Comparison of ENCODE assay signal across 8 cellular contexts in the genomic region with DNA sequence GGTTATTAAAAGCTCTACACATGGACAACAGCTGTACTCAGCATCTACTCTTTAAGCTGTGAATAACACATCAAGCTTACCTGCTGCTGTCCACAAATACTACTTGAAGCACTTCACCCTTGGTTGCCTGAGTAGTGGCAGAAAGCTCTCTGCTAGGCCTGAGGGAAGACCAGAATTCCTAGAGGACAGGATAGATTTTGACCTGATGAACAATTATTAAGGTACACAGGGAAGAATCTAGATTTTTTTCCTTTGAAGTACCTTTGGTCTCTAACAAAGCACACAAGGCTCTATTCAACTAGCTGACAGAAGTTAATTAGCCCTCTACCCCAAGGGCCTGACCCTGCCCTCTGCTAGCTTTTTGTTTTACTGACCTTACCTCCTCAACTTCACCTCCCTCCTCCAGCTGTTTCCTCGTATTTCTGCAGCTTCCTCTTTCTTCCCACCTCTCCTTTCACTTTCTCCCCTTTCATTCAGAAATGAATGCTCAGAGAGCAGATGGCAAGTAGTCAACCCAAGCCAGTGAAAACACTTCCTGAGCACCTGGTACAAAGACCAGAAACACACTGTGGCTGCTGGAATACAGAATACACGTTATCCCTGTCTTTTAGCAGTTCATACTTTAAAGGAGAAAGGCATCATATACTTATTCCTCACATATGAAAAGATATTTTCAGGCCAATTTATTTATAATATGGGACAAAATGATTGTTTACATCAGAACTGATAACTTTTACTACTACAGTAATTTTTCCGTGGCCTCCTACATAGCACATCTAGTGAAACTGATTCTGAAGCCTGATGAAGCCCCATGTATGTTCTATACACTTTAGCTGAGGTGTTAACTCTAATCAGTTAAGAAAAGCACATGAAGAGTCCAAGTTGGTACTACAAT. TPM values are rescaled to one million over a fixed set of nuclear protein-coding genes. Genes with fewer than 3 reads are reported as not detected.
DNase-seq lines count a peak whose midpoint lies in the region; ATAC-seq, FAIRE-seq and TF ChIP-seq lines count a peak whose summit lies in the region.

No MANE protein-coding gene starts in this region.

- FAIRE-seq in H54 (lab: Jason Lieb, UNC), result no peak

- H2AK9ac ChIP-seq in IMR-90 (replicated peaks; ENCODE audit: low read depth, low read length, poor library complexity), result no peak overlapping the region

- no TSS peak for BruUV-seq in IMR-90 (replicated peaks; lab: Mats Ljungman, UMichigan)

- POLR2A ChIA-PET in CD8-positive, alpha-beta memory T cell (lab: Charles Lee), result no interaction called here
- POLR2A ChIA-PET in IMR-90 (lab: Charles Lee; ENCODE audit: unreplicated experiment), result interaction anchor here (0.8 kb wide), 1 partner anchor 113 kb away, joined by 3 read pairs; no protein-coding TSS in a partner anchor

- no peak for DNase-seq in CD8-positive, alpha-beta memory T cell
- no peak for DNase-seq in IMR-90
- DNase-seq in islet precursor cell, result peak; percentile 69
- DNase-seq in H54 (ENCODE audit: insufficient read length, low spot score), result no peak
- no peak for DNase-seq in testis
- no peak for DNase-seq in COLO668 (lab: John Stamatoyannopoulos, UW; ENCODE audit: unreplicated experiment)

- H2BK5ac ChIP-seq in IMR-90 (ENCODE audit: low read depth, low read length, poor library complexity, severe bottlenecking), result no peak overlapping the region

- H3K27me3 ChIP-seq in CD8-positive, alpha-beta memory T cell (ENCODE audit: insufficient read depth, low read length, poor library complexity, severe bottlenecking), result no peaks in the 10 kb centered on the region
- no peaks in the 10 kb centered on the region for H3K27me3 ChIP-seq in IMR-90 (ENCODE audit: control insufficient read depth, insufficient read depth, low read length)
- H3K27me3 ChIP-seq in testis, result no peaks in the 10 kb centered on the region

- H2AK5ac ChIP-seq in IMR-90 (ENCODE audit: low read depth, low read length), result no peak overlapping the region

- no peak overlapping the region for H3K4me2 ChIP-seq in IMR-90 (ENCODE audit: low read depth, low read length)

- intact Hi-C loops in IMR-90 (cut with micrococcal nuclease), result loop anchor here (2.0 kb wide), 2 partner anchors 101 to 863 kb away; no protein-coding TSS in a partner anchor
- intact Hi-C loops in testis (cut with DNase I; ENCODE audit: low total_unique reads), result no loop called here

- no peak overlapping the region for H3K4me3 ChIP-seq in CD8-positive, alpha-beta memory T cell (ENCODE audit: low read length)
- H3K4me3 ChIP-seq in IMR-90 (ENCODE audit: insufficient read depth, low read depth, low read length) (no peak overlapping the region), testis (no peak overlapping the region)

- ATAC-seq in IMR-90 (ENCODE audit: low read depth) (no peak), HG03175 (IDR thresholded peaks at IDR 0.05; ENCODE audit: unreplicated experiment) (no peak)

- H2BK120ac ChIP-seq in IMR-90 (ENCODE audit: low read depth, low read length), result no peak overlapping the region

- dilution Hi-C loops in IMR-90 (cut with HindIII; ENCODE audit: low sequenced_read_pairs, unreplicated experiment), result loop anchor here (25.0 kb wide), 1 partner anchor 131 kb away; a partner anchor contains a TSS

- WGBS in IMR-90 (ENCODE audit: extremely low coverage in 2 of 2, insufficient read length in 1 of 2), 2 experiments, result no CpG with 5 or more reads among the region's 3 CpGs
- WGBS in testis, 2 donors, result 43 to 46% methylated on average over 3 of the region's 3 CpGs

- no peak for TF ChIP-seq CTCF in IMR-90 (conservative IDR thresholded peaks at IDR 0.05; ENCODE audit: low read depth, low read length)
- TF ChIP-seq CTCF in testis (IDR thresholded peaks at IDR 0.05), result no peak

- no peak overlapping the region for H2BK15ac ChIP-seq in IMR-90 (ENCODE audit: low read depth, low read length)

- no peak overlapping the region; the same call in 1 of the 2 replicates for H3K18ac ChIP-seq in IMR-90 (ENCODE audit: low read depth, low read length)

- CTCF ChIA-PET in CD8-positive, alpha-beta memory T cell (lab: Charles Lee), result interaction anchor here (0.7 to 7.5 kb wide), 4 partner anchors 8 to 101 kb away, joined by 3 to 53 read pairs (median 4); no protein-coding TSS in a partner anchor
- CTCF ChIA-PET in IMR-90 (lab: Yijun Ruan, JAX), result interaction anchor here (1.1 to 1.8 kb wide), 2 partner anchors 45 to 135 kb away, joined by 3 to 11 read pairs; no protein-coding TSS in a partner anchor

- 0 out of 2 replicates have a peak overlapping the region, but pooled peaks have one; percentile 50 for H4K5ac ChIP-seq in IMR-90 (ENCODE audit: low read depth, low read length)

- peak overlapping the region in 1 of 2 experiments; percentile 5; a peak in 1 of 4 replicates for H4K8ac ChIP-seq in IMR-90 (ENCODE audit: low read depth in 2 of 2, low read length in 2 of 2)

- no peak overlapping the region for H3K4ac ChIP-seq in IMR-90 (ENCODE audit: low read depth, low read length)

- no peaks in the 10 kb centered on the region for H4K20me1 ChIP-seq in IMR-90 (ENCODE audit: insufficient read depth, low read length)

- peaks cover 27% of the 10 kb centered on the region for H3K4me1 ChIP-seq in CD8-positive, alpha-beta memory T cell (ENCODE audit: insufficient read depth, low read length)
- peaks cover 6% of the 10 kb centered on the region for H3K4me1 ChIP-seq in IMR-90 (ENCODE audit: control insufficient read depth, insufficient read depth, low read length)
- peaks cover 22% of the 10 kb centered on the region for H3K4me1 ChIP-seq in testis

- H3K27ac Mint-ChIP-seq in CD8-positive, alpha-beta memory T cell, result peak overlapping the region in 7 of 8 donors; percentile 19 to 97 (median 81)

- no peaks in the 10 kb centered on the region for H3K9me3 ChIP-seq in CD8-positive, alpha-beta memory T cell (ENCODE audit: low read length)
- H3K9me3 ChIP-seq in IMR-90 (ENCODE audit: control insufficient read depth, insufficient read depth, low read length) (no peaks in the 10 kb centered on the region), testis (no peaks in the 10 kb centered on the region)

- H3K27ac ChIP-seq in CD8-positive, alpha-beta memory T cell (ENCODE audit: low read depth, low read length), result no peak overlapping the region
- H3K27ac ChIP-seq in IMR-90 (ENCODE audit: insufficient read depth, low read length) (no peak overlapping the region), testis (no peak overlapping the region)

- in situ Hi-C loops in IMR-90 (cut with MboI; ENCODE audit: low sequenced_read_pairs), result no loop called here

- no peak overlapping the region for H4K91ac ChIP-seq in IMR-90 (ENCODE audit: insufficient read depth, low read depth, low read length)

- peak overlapping the region in 2 of 7 donors; percentile 41 to 49 for H3K4me3 Mint-ChIP-seq in CD8-positive, alpha-beta memory T cell

- no peaks in the 10 kb centered on the region for H3K27me3 Mint-ChIP-seq in CD8-positive, alpha-beta memory T cell

- no peaks in the 10 kb centered on the region for H3K9me3 Mint-ChIP-seq in CD8-positive, alpha-beta memory T cell

- H3K36me3 ChIP-seq in CD8-positive, alpha-beta memory T cell (ENCODE audit: insufficient read depth, low read length), result no peaks in the 10 kb centered on the region
- H3K36me3 ChIP-seq in IMR-90 (ENCODE audit: control insufficient read depth, insufficient read depth, low read length), result peaks cover 6% of the 10 kb centered on the region
- no peaks in the 10 kb centered on the region for H3K36me3 ChIP-seq in testis (ENCODE audit: low read depth, missing control alignments)

- no peak overlapping the region for H3K14ac ChIP-seq in IMR-90 (replicated peaks; ENCODE audit: low read depth, low read length)

- peaks cover 0 to 4% (median 0%) of the 10 kb centered on the region in 3 donors for H3K36me3 Mint-ChIP-seq in CD8-positive, alpha-beta memory T cell

- TF ChIP-seq POLR2A in IMR-90 (IDR thresholded peaks at IDR 0.05; ENCODE audit: low read depth, low read length), result no peak; the same call in 1 of the 2 replicates
- TF ChIP-seq POLR2A in Raji (IDR thresholded peaks at IDR 0.05; ENCODE audit: insufficient read depth, low read depth, low read length), result 0 out of 2 replicates have a peak, but pooled peaks have one; percentile 25
- no peak for TF ChIP-seq POLR2A in H54 (IDR thresholded peaks at IDR 0.05; ENCODE audit: low read depth, low read length)
- no peak for TF ChIP-seq POLR2A in testis (IDR thresholded peaks at IDR 0.05)

- no peaks in the 10 kb centered on the region; the same call in 1 of the 2 replicates for H3K9me1 ChIP-seq in IMR-90 (ENCODE audit: insufficient read depth, low read length)

- peaks cover 10 to 36% of the 10 kb centered on the region in 2 experiments; a peak in 3 of 4 replicates for H3K79me1 ChIP-seq in IMR-90 (ENCODE audit: low read depth in 1 of 2, low read length in 2 of 2)

- no peak overlapping the region for H2BK20ac ChIP-seq in IMR-90 (ENCODE audit: low read depth, low read length)

- no peak for TF ChIP-seq RAD21 in IMR-90 (IDR thresholded peaks at IDR 0.05; ENCODE audit: low read length)

- H2AFZ ChIP-seq in IMR-90 (replicated peaks; ENCODE audit: low read length, poor library complexity), result no peak overlapping the region

- H3K56ac ChIP-seq in IMR-90 (ENCODE audit: extremely low read depth, insufficient read depth, low read length), result no peak overlapping the region

- no peak overlapping the region; the same call in 1 of the 2 replicates for H3K9ac ChIP-seq in IMR-90 (ENCODE audit: low read depth, low read length)

- H3K4me1 Mint-ChIP-seq in CD8-positive, alpha-beta memory T cell, result peaks cover 31 to 49% (median 41%) of the 10 kb centered on the region in 3 donors

- no peak overlapping the region for H3K23ac ChIP-seq in IMR-90 (ENCODE audit: low read depth, low read length)

RNA-seq across cellular contexts. Expression of a gene that starts 5.7 kb away (rescaled TPM):
- 10 to 100 TPM; 29.1 to 29.5 TPM for total RNA-seq in CD8-positive, alpha-beta memory T cell
- 50.8 TPM for polyA plus RNA-seq in CD8-positive, alpha-beta memory T cell
- total RNA-seq in IMR-90 (2012; rRNA removed) (40.3 and 42.1 TPM in 2 replicates), testis (10 to 100 TPM; 58.6 TPM)
- polyA plus RNA-seq in IMR-90 (2012; rRNA removed) (21.1 and 22.4 TPM in 2 replicates), testis (ENCODE audit: insufficient read depth, low read depth, low replicate concordance) (54.8 TPM)
- polyA plus RNA-seq in IMR-90 (2012; cell fraction: cytosol; rRNA removed), result 7.6 and 9.8 TPM in 2 replicates
- polyA plus RNA-seq in IMR-90 (2012; cell fraction: nucleus; rRNA removed; ENCODE audit: low replicate concordance), result 11.5 and 37.6 TPM in 2 replicates

RNA-seq across cellular contexts. Expression of a gene that starts 13.3 kb away (rescaled TPM):
- total RNA-seq in CD8-positive, alpha-beta memory T cell, result 100 to 1,000 TPM; 469 to 492 TPM
- 50.6 TPM for polyA plus RNA-seq in CD8-positive, alpha-beta memory T cell
- 357 and 513 TPM in 2 replicates for total RNA-seq in IMR-90 (2012; rRNA removed)
- polyA plus RNA-seq in IMR-90 (2012; rRNA removed), result 155 and 190 TPM in 2 replicates
- 73.2 and 182 TPM in 2 replicates for polyA plus RNA-seq in IMR-90 (2012; cell fraction: cytosol; rRNA removed)
- polyA plus RNA-seq in IMR-90 (2012; cell fraction: nucleus; rRNA removed; ENCODE audit: low replicate concordance), result 328 and 661 TPM in 2 replicates
- total RNA-seq in testis, result 100 to 1,000 TPM; 150 to 159 TPM
- 128 TPM for polyA plus RNA-seq in testis (ENCODE audit: insufficient read depth, low read depth, low replicate concordance)

RNA-seq across cellular contexts. Expression of a gene that starts 38.5 kb away (rescaled TPM):
- total RNA-seq in CD8-positive, alpha-beta memory T cell, result under 1 TPM; 0.33 to 0.73 TPM
- polyA plus RNA-seq in CD8-positive, alpha-beta memory T cell, result not detected
- total RNA-seq in IMR-90 (2012; rRNA removed) (4.1 and 4.2 TPM in 2 replicates), testis (1 to 10 TPM; 6.5 to 8.6 TPM)
- polyA plus RNA-seq in IMR-90 (2012; rRNA removed) (21.2 and 22.6 TPM in 2 replicates), testis (ENCODE audit: insufficient read depth, low read depth, low replicate concordance) (13.3 TPM)
- 16.0 and 18.8 TPM in 2 replicates for polyA plus RNA-seq in IMR-90 (2012; cell fraction: cytosol; rRNA removed)
- polyA plus RNA-seq in IMR-90 (2012; cell fraction: nucleus; rRNA removed; ENCODE audit: low replicate concordance), result 69.3 and 81.4 TPM in 2 replicates
